Comparison of ENCODE assay signal across 12 cellular contexts in the genomic region with DNA sequence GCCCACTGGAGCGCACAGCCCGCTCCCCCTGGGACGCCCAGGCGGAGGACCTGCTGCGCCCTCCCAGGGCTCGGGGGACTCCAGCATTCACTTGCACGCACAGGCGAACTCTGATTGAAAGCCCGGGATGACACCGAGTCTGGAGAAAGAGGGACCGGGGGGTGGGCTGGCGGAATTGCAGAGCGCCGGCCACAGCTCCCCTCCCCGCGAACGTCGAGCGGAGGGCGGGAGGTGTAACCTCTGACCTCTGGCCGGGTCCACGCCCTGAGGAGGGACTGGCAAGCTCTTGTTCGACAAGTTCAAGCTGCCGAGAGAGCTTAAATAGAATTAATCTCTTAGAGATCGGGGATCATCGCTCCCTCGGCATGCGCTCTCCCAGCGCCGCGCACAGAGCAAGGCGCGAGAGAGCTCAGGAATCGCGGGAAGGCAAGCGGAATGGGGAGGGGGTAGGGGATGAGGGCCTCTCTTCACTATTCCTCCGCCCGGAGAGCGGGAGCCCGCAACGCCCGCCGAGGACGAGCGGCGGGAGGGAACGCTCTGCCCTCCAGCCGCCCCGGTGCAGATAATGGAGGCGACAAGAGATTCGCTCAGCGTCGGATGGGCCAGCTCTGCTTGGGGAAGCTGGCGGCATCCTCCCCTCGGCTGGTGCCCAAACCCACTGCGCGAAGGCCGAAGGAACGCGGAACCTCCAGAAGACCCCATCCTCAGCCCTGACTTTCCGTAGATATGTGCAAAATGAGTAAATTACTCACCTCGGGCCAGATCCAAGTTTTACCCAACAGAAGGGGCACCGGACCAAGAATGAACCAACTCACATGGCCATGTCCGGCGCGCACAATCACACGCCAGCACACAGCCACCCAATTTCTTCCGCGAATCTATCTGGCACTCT. TPM values are rescaled to one million over a fixed set of nuclear protein-coding genes. Genes with fewer than 3 reads are reported as not detected.
A peak's percentile ranks its signal among the peaks of the same experiment; 100 is the strongest.
DNase-seq lines count a peak whose midpoint lies in the region; ATAC-seq and TF ChIP-seq lines count a peak whose summit lies in the region.
"Had no signal": no experiment of that assay in that cellular context is flagged by ENCODE, and none has a peak within 500 bp of the region (broad histone marks: within the 10 kb centered on the region; RNA-seq: fewer than 3 reads in every experiment).

No MANE protein-coding gene starts in this region.

- peaks cover 41% of the 10 kb centered on the region for H3K4me1 Mint-ChIP-seq in activated naive CD4-positive, alpha-beta T cell treated with anti-CD3 and anti-CD28 coated beads for 36 hours (ENCODE audit: low read depth)
- peaks cover 54% of the 10 kb centered on the region for H3K4me1 Mint-ChIP-seq in stimulated activated memory B cell treated with anti-CD40 and anti-IgM and Interleukin-4, amounts not matched to agents 10 μg/mL and 1 μg/mL and 100 μg/mL, for 72 hours
- H3K4me1 Mint-ChIP-seq in endothelial cell (ENCODE audit: unreplicated experiment) = peaks cover 27% of the 10 kb centered on the region

- no peak overlapping the region for H2AFZ ChIP-seq in SK-N-SH (ENCODE audit: low read depth)

- H3K4me3 ChIP-seq in SK-N-SH (ENCODE audit: low read depth in 2 of 2, low read length in 1 of 2) (peak overlapping the region; percentile 40 to 53; a peak in 3 of 4 replicates), iPS-15b (ENCODE audit: low read depth, low read length) (peak overlapping the region; percentile 48)
- H3K4me3 ChIP-seq: right lobe of liver had no signal

- H3F3A ChIP-seq in SK-N-SH (replicated peaks; ENCODE audit: insufficient read depth) = no peaks in the 10 kb centered on the region

- H3K4me3 Mint-ChIP-seq in activated naive CD4-positive, alpha-beta T cell treated with anti-CD3 and anti-CD28 coated beads for 36 hours = peak overlapping the region; percentile 8
- peak overlapping the region; percentile 26 for H3K4me3 Mint-ChIP-seq in stimulated activated memory B cell treated with anti-CD40 and anti-IgM and Interleukin-4, amounts not matched to agents 10 μg/mL and 1 μg/mL and 100 μg/mL, for 72 hours
- no peak overlapping the region for H3K4me3 Mint-ChIP-seq in endothelial cell (ENCODE audit: unreplicated experiment)

- CTCF ChIA-PET in activated naive CD4-positive, alpha-beta T cell treated with anti-CD3 and anti-CD28 coated beads for 36 hours (lab: Charles Lee) = interaction anchor here (1.4 kb wide), 1 partner anchor 327 kb away, joined by 3 read pairs; no protein-coding TSS in a partner anchor
- CTCF ChIA-PET in SK-N-SH (lab: Yijun Ruan, JAX) = interaction anchor here (1.0 to 1.7 kb wide), 4 partner anchors 9 to 327 kb away, joined by 3 to 4 read pairs (median 4); no protein-coding TSS in a partner anchor

- H3K79me2 ChIP-seq in SK-N-SH (ENCODE audit: insufficient read depth) = no peaks in the 10 kb centered on the region

- H3K4me2 ChIP-seq in SK-N-SH = peak overlapping the region; percentile 85

- no peaks in the 10 kb centered on the region for H3K9me3 ChIP-seq in SK-N-SH
- H3K9me3 ChIP-seq in iPS-15b (ENCODE audit: control insufficient read depth, insufficient read depth, low read length) = no peaks in the 10 kb centered on the region
- H3K9me3 ChIP-seq: right lobe of liver had no signal

- H3K9ac ChIP-seq in SK-N-SH = no peak overlapping the region
- H3K9ac ChIP-seq in iPS-15b (ENCODE audit: low read depth, low read length) = no peak overlapping the region

- H3K27me3 ChIP-seq in SK-N-SH (ENCODE audit: insufficient read depth) (peaks cover 71% of the 10 kb centered on the region), iPS-15b (ENCODE audit: control insufficient read depth, insufficient read depth, low read length) (peaks cover 100% of the 10 kb centered on the region)

- no peaks in the 10 kb centered on the region for H3K9me2 ChIP-seq in SK-N-SH

- no peaks in the 10 kb centered on the region for H3K36me3 Mint-ChIP-seq in activated naive CD4-positive, alpha-beta T cell treated with anti-CD3 and anti-CD28 coated beads for 36 hours (ENCODE audit: low read depth)
- no peaks in the 10 kb centered on the region for H3K36me3 Mint-ChIP-seq in stimulated activated memory B cell treated with anti-CD40 and anti-IgM and Interleukin-4, amounts not matched to agents 10 μg/mL and 1 μg/mL and 100 μg/mL, for 72 hours
- H3K36me3 Mint-ChIP-seq in endothelial cell (ENCODE audit: low read depth, unreplicated experiment) = no peaks in the 10 kb centered on the region

- H3K36me3 ChIP-seq in SK-N-SH (replicated peaks in 1 of 2; ENCODE audit: control insufficient read depth in 1 of 2, insufficient read depth in 2 of 2, low read length in 1 of 2) (no peaks in the 10 kb centered on the region), iPS-15b (ENCODE audit: control insufficient read depth, insufficient read depth, low read length) (no peaks in the 10 kb centered on the region)
- H3K36me3 ChIP-seq: right lobe of liver had no signal

- H3K9me3 Mint-ChIP-seq in activated naive CD4-positive, alpha-beta T cell treated with anti-CD3 and anti-CD28 coated beads for 36 hours = no peaks in the 10 kb centered on the region
- H3K9me3 Mint-ChIP-seq in stimulated activated memory B cell treated with anti-CD40 and anti-IgM and Interleukin-4, amounts not matched to agents 10 μg/mL and 1 μg/mL and 100 μg/mL, for 72 hours = no peaks in the 10 kb centered on the region
- H3K9me3 Mint-ChIP-seq in endothelial cell (ENCODE audit: unreplicated experiment) = no peaks in the 10 kb centered on the region

- no peak for ATAC-seq in stimulated activated memory B cell treated with anti-CD40 and anti-IgM and Interleukin-4, amounts not matched to agents 10 μg/mL and 1 μg/mL and 100 μg/mL, for 72 hours
- no peak for ATAC-seq in GM18519 (IDR thresholded peaks at IDR 0.05; ENCODE audit: low FRiP score, unreplicated experiment)
- ATAC-seq: right lobe of liver had no signal

- peaks cover 90% of the 10 kb centered on the region for H3K27me3 Mint-ChIP-seq in activated naive CD4-positive, alpha-beta T cell treated with anti-CD3 and anti-CD28 coated beads for 36 hours (ENCODE audit: low read depth)
- H3K27me3 Mint-ChIP-seq in stimulated activated memory B cell treated with anti-CD40 and anti-IgM and Interleukin-4, amounts not matched to agents 10 μg/mL and 1 μg/mL and 100 μg/mL, for 72 hours = peaks cover 100% of the 10 kb centered on the region
- peaks cover 53% of the 10 kb centered on the region for H3K27me3 Mint-ChIP-seq in endothelial cell (ENCODE audit: unreplicated experiment)

- WGBS in SK-N-SH (ENCODE audit: low lambda C conversion rate) = 11% methylated on average over 17 of the region's 69 CpGs

- no peak overlapping the region for H3K27ac ChIP-seq in SK-N-SH (ENCODE audit: low read depth in 2 of 2, low read length in 1 of 2)
- H3K27ac ChIP-seq: right lobe of liver had no signal

- no peaks in the 10 kb centered on the region for H4K20me1 ChIP-seq in SK-N-SH (ENCODE audit: insufficient read depth)

- TF ChIP-seq RAD21 in SK-N-SH (IDR thresholded peaks at IDR 0.05; ENCODE audit: low read length) = no peak

- DNase-seq in activated naive CD4-positive, alpha-beta T cell treated with anti-CD3 and anti-CD28 coated beads for 36 hours = no peak
- DNase-seq in activated naive CD4-positive, alpha-beta T cell (lab: John Stamatoyannopoulos, UW) = no peak
- DNase-seq in SK-N-SH (peak; percentile 68), endothelial cell (ENCODE audit: low spot score) (no peak), GM19238 (ENCODE audit: insufficient read length, low spot score) (no peak)
- DNase-seq: DND-41; effector memory CD4-positive, alpha-beta T cell; NCI-H226; right lobe of liver had no signal

- H3K4me1 ChIP-seq in SK-N-SH (ENCODE audit: control insufficient read depth in 1 of 2, insufficient read depth in 2 of 2, low read depth in 1 of 2, low read length in 1 of 2) = peaks cover 0 to 22% of the 10 kb centered on the region in 2 experiments; a peak in 1 of 4 replicates
- peaks cover 16% of the 10 kb centered on the region for H3K4me1 ChIP-seq in iPS-15b (ENCODE audit: control insufficient read depth, insufficient read depth, low read length)

- no peak for TF ChIP-seq EP300 in SK-N-SH (IDR thresholded peaks at IDR 0.05; ENCODE audit: borderline replicate concordance in 1 of 2, low read depth in 1 of 2, low read length in 1 of 2)

- POLR2A ChIA-PET in SK-N-SH (lab: Yijun Ruan, JAX) = no interaction called here

- intact Hi-C loops in activated naive CD4-positive, alpha-beta T cell treated with anti-CD3 and anti-CD28 coated beads for 36 hours (cut with micrococcal nuclease) = loop anchor here (5.0 kb wide), 1 partner anchor 188 kb away; no protein-coding TSS in a partner anchor

- H3K27ac Mint-ChIP-seq in activated naive CD4-positive, alpha-beta T cell treated with anti-CD3 and anti-CD28 coated beads for 36 hours = no peak overlapping the region
- H3K27ac Mint-ChIP-seq in stimulated activated memory B cell treated with anti-CD40 and anti-IgM and Interleukin-4, amounts not matched to agents 10 μg/mL and 1 μg/mL and 100 μg/mL, for 72 hours = no peak overlapping the region
- no peak overlapping the region for H3K27ac Mint-ChIP-seq in endothelial cell (ENCODE audit: unreplicated experiment)

- TF ChIP-seq CTCF in SK-N-SH (IDR thresholded peaks at IDR 0.05) (no peak), endothelial cell (IDR thresholded peaks at IDR 0.05; ENCODE audit: unreplicated experiment) (no peak)

TF ChIP-seq in SK-N-SH, 30 proteins besides CTCF, POLR2A, EP300 and RAD21:
- TF ChIP-seq EZH2phosphoT487 (IDR thresholded peaks at IDR 0.05; ENCODE audit: borderline replicate concordance, low read depth) = 0 out of 2 replicates have a peak, but pooled peaks have one; percentile 47
- TF ChIP-seq, protein P1, sequence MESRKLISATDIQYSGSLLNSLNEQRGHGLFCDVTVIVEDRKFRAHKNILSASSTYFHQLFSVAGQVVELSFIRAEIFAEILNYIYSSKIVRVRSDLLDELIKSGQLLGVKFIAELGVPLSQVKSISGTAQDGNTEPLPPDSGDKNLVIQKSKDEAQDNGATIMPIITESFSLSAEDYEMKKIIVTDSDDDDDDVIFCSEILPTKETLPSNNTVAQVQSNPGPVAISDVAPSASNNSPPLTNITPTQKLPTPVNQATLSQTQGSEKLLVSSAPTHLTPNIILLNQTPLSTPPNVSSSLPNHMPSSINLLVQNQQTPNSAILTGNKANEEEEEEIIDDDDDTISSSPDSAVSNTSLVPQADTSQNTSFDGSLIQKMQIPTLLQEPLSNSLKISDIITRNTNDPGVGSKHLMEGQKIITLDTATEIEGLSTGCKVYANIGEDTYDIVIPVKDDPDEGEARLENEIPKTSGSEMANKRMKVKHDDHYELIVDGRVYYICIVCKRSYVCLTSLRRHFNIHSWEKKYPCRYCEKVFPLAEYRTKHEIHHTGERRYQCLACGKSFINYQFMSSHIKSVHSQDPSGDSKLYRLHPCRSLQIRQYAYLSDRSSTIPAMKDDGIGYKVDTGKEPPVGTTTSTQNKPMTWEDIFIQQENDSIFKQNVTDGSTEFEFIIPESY (IDR thresholded peaks at IDR 0.05; ENCODE audit: borderline replicate concordance, low read depth) = no peak

RNA-seq across cellular contexts. Expression of a gene that starts 0.8 kb away (rescaled TPM):
- total RNA-seq in activated naive CD4-positive, alpha-beta T cell treated with anti-CD3 and anti-CD28 coated beads for 36 hours = not detected
- not detected in 2 replicates for polyA plus RNA-seq in SK-N-SH (2012; rRNA removed)
- not detected in 2 replicates for polyA plus RNA-seq in SK-N-SH (2012; cell fraction: cytosol; rRNA removed)
- polyA plus RNA-seq in SK-N-SH (2012; cell fraction: nucleus; rRNA removed) = not detected in 2 replicates
- not detected for total RNA-seq in endothelial cell (ENCODE audit: unreplicated experiment)
- total RNA-seq: right lobe of liver had no signal
